16 cellular contexts compared by ENCODE assay signal in the genomic region with DNA sequence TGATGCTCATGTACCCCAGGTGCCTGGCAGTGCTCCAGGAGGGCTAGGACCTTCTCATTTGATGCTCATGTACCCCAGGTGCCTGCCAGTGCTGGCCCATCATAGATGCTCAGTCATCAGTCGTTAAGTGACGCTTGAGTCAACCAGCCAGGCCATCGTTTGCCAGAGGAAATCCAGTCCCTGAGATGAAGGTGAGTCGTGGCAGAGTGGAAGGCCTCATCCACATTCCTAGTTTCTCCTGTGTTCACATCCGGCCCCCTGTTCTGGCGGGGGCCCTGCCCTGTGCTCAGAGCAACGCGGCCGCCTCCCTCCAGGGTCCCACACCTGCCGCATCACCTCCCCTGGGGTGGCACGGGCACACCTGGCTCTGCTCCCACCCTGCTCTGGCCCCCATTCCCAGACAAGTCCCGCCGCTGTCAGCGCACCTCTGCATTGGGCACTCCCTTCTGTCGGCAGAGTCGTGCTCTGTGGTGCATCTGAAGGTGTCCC.
"Had no signal": no experiment of that assay in that cellular context is flagged by ENCODE, and none has a peak within 500 bp of the region (broad histone marks: within the 10 kb centered on the region; RNA-seq: fewer than 3 reads in every experiment).

No MANE protein-coding gene starts in this region.

- FAIRE-seq: endothelial cell of umbilical vein, islet of Langerhans, urothelium cell line had no signal

- H3K27me3 ChIP-seq: colonic mucosa, foreskin keratinocyte, neutrophil had no signal

- H3K36me3 ChIP-seq: colonic mucosa, neutrophil had no signal

- ATAC-seq: activated CD8-positive, alpha-beta T cell treated with anti-CD3 and anti-CD28 coated beads, Interleukin-2, amount 10 ng/mL, durations not matched to agents 7 days and 5 days; foreskin keratinocyte; psoas muscle; sciatic nerve had no signal

- H3K4me3 Mint-ChIP-seq: activated CD8-positive, alpha-beta T cell treated with anti-CD3 and anti-CD28 coated beads, Interleukin-2, amount 10 ng/mL, durations not matched to agents 7 days and 5 days had no signal

- H3K27ac Mint-ChIP-seq: activated CD8-positive, alpha-beta T cell treated with anti-CD3 and anti-CD28 coated beads, Interleukin-2, amount 10 ng/mL, durations not matched to agents 7 days and 5 days had no signal

- H3K4me3 ChIP-seq: colonic mucosa, psoas muscle had no signal

- DNase-seq: activated CD8-positive, alpha-beta memory T cell treated with anti-CD3 and anti-CD28 coated beads, Interleukin-2, amount 50 U/mL, for 48 hours; activated CD8-positive, alpha-beta T cell treated with anti-CD3 and anti-CD28 coated beads, Interleukin-2, amount 10 ng/mL, durations not matched to agents 7 days and 5 days; activated naive CD4-positive, alpha-beta T cell treated with Interleukin-2 at 50 U/mL for 16 hours; caudate nucleus; colonic mucosa; foreskin keratinocyte; midbrain; stimulated activated CD4-positive, alpha-beta T cell treated with anti-CD3 and anti-CD28 coated beads, Interleukin-12 subunit alpha, Interleukin-12 subunit beta, amount 100 ng/mL, for 4 hours; stimulated activated naive CD4-positive, alpha-beta T cell; T-helper 9 cell had no signal

- H3K9me3 ChIP-seq: colonic mucosa, neutrophil, psoas muscle had no signal

- H3K4me1 ChIP-seq: colonic mucosa, foreskin keratinocyte, psoas muscle had no signal

- H3K27ac ChIP-seq: colonic mucosa, foreskin keratinocyte, neutrophil, psoas muscle had no signal
